In genomic region chr5:25905646-25906045, GRCh38 we compare ENCODE assay signal across 9 cellular contexts.
"Had no signal": no experiment of that assay in that cellular context is flagged by ENCODE, and none has a peak within 500 bp of the region (broad histone marks: within the 10 kb centered on the region; RNA-seq: fewer than 3 reads in every experiment).

No MANE protein-coding gene starts in this region.

- H3K4me2 ChIP-seq: GM23338 had no signal

- H3K4me3 ChIP-seq: GM23248, GM23338, HAP-1 had no signal

- H2AFZ ChIP-seq: GM23248, GM23338 had no signal

- H3K27ac ChIP-seq: GM23248 had no signal

- H3K9me3 ChIP-seq: HAP-1 had no signal

- ATAC-seq: GM23338, HCT116 had no signal

- DNase-seq: GM23248, GOT3, H7, H9, HCEC 1CT, HFFc6 had no signal

- H3K9ac ChIP-seq: GM23248 had no signal

- H3K4me1 ChIP-seq: HAP-1 had no signal

- H3K36me3 ChIP-seq: HAP-1 had no signal
